In genomic region chr4:170091069-170091696, GRCh38 we compare ENCODE assay signal across 1 cellular context.
TF ChIP-seq lines count a peak whose summit lies in the region.

No MANE protein-coding gene starts in this region.

TF ChIP-seq in WTC11, 78 proteins besides CTCF, POLR2A, EP300 and RAD21 (continued from another document):
- TF ChIP-seq PREB (CRISPR knock-in tag; IDR thresholded peaks at IDR 0.05; ENCODE audit: borderline replicate concordance) = no peak
- no peak for TF ChIP-seq ERG (CRISPR knock-in tag; IDR thresholded peaks at IDR 0.05)
- no peak for TF ChIP-seq ELF4 (CRISPR knock-in tag; IDR thresholded peaks at IDR 0.05; ENCODE audit: low read depth)
- no peak for TF ChIP-seq FOXK1 (CRISPR knock-in tag; IDR thresholded peaks at IDR 0.05)
- no peak for TF ChIP-seq AFF4 (CRISPR knock-in tag; IDR thresholded peaks at IDR 0.05; ENCODE audit: borderline replicate concordance)
